8 cellular contexts compared by ENCODE assay signal in genomic region chr5:146751781-146752401, GRCh38.
DNase-seq lines count a peak whose midpoint lies in the region; ATAC-seq and TF ChIP-seq lines count a peak whose summit lies in the region.

No MANE protein-coding gene starts in this region.

- no peaks in the 10 kb centered on the region for H3K79me1 ChIP-seq in trophoblast cell (ENCODE audit: low read length)

- H3K9me3 ChIP-seq in trophoblast cell (ENCODE audit: insufficient read depth, low read depth, low read length) = peaks cover 2% of the 10 kb centered on the region

- H3K23ac ChIP-seq in trophoblast cell (ENCODE audit: low read length) = no peak overlapping the region

- H4K8ac ChIP-seq in trophoblast cell (ENCODE audit: low read depth, low read length) = no peak overlapping the region

- H2BK120ac ChIP-seq in trophoblast cell (ENCODE audit: insufficient read depth, low read length, poor library complexity) = no peak overlapping the region

- H3K18ac ChIP-seq in trophoblast cell (ENCODE audit: low read length) = no peak overlapping the region

- no peaks in the 10 kb centered on the region for H3K79me2 ChIP-seq in trophoblast cell (ENCODE audit: control insufficient read depth, insufficient read depth, low read length, poor library complexity)

- H3K27ac ChIP-seq in brain microvascular endothelial cell (no peak overlapping the region), trophoblast cell (ENCODE audit: low read depth, low read length) (no peak overlapping the region)

- H3K27me3 ChIP-seq in brain microvascular endothelial cell (replicated peaks) (no peaks in the 10 kb centered on the region), trophoblast cell (ENCODE audit: insufficient read depth, low read length) (no peaks in the 10 kb centered on the region)

- peak; percentile 22 for DNase-seq in activated T-cell treated with anti-CD3 and anti-CD28 coated beads for 48 hours (ENCODE audit: low read depth)
- DNase-seq in stimulated activated CD8-positive, alpha-beta memory T cell treated with anti-CD3 and anti-CD28 coated beads, Interleukin-12 subunit alpha, Interleukin-12 subunit beta, amount 100 ng/mL, for 1 hour (ENCODE audit: low read depth) = peak; percentile 33
- DNase-seq in brain microvascular endothelial cell = no peak
- no peak for DNase-seq in left ventricle myocardium superior
- no peak for DNase-seq in trophoblast cell
- no peak for DNase-seq in effector CD8-positive, alpha-beta T cell (lab: John Stamatoyannopoulos, UW)

- H2BK12ac ChIP-seq in trophoblast cell (ENCODE audit: low read length) = no peak overlapping the region

- ATAC-seq in GM19468 (IDR thresholded peaks at IDR 0.05; ENCODE audit: extremely low read depth, unreplicated experiment) = peak; percentile 98
- peak; percentile 99 for ATAC-seq in HG03378 (IDR thresholded peaks at IDR 0.05; ENCODE audit: unreplicated experiment)
- ATAC-seq in left ventricle myocardium superior = no peak

- H3K4me1 ChIP-seq in trophoblast cell (ENCODE audit: control insufficient read depth in 1 of 2, insufficient read depth in 2 of 2, low read length in 2 of 2) = no peaks in the 10 kb centered on the region

- H3K4ac ChIP-seq in trophoblast cell (ENCODE audit: low read depth, low read length) = no peak overlapping the region

- no peak overlapping the region for H3K4me3 ChIP-seq in brain microvascular endothelial cell (ENCODE audit: low read depth, low read length)
- no peak overlapping the region for H3K4me3 ChIP-seq in trophoblast cell (ENCODE audit: low read depth, low read length)

- H2BK5ac ChIP-seq in trophoblast cell (ENCODE audit: low read depth, low read length, poor library complexity) = no peak overlapping the region

- in situ Hi-C loops in brain microvascular endothelial cell (cut with HindIII; ENCODE audit: low pct_ligation_motif_present, low sequenced_read_pairs) = no loop called here

- TF ChIP-seq CTCF in brain microvascular endothelial cell (IDR thresholded peaks at IDR 0.05; ENCODE audit: low read depth, low read length, missing control alignments) = no peak

- H3K14ac ChIP-seq in trophoblast cell (ENCODE audit: low read length) = no peak overlapping the region

- H4K12ac ChIP-seq in trophoblast cell (ENCODE audit: low read depth, low read length) = no peak overlapping the region

- H3K4me2 ChIP-seq in trophoblast cell (ENCODE audit: low read length) = no peak overlapping the region

- WGBS in trophoblast cell (ENCODE audit: extremely low coverage, insufficient coverage, insufficient read length) = no CpG with 5 or more reads among the region's 3 CpGs

- no peak overlapping the region for H2AFZ ChIP-seq in trophoblast cell (ENCODE audit: insufficient read depth, low read length, poor library complexity)

- no peak overlapping the region for H4K91ac ChIP-seq in trophoblast cell (ENCODE audit: low read depth, low read length)

- H2AK5ac ChIP-seq in trophoblast cell (ENCODE audit: low read length) = no peak overlapping the region

- intact Hi-C loops in left ventricle myocardium superior (cut with micrococcal nuclease) = no loop called here

- no peak overlapping the region for H3K9ac ChIP-seq in trophoblast cell (ENCODE audit: low read length)

- H3K36me3 ChIP-seq in brain microvascular endothelial cell (replicated peaks) (no peaks in the 10 kb centered on the region), trophoblast cell (ENCODE audit: control insufficient read depth in 1 of 2, insufficient read depth in 2 of 2, low read length in 2 of 2) (no peaks in the 10 kb centered on the region)

Comparison
In these comparisons a context has a peak if more than half of its experiments do, and no peak if none do; other contexts are left out.
1. DNase-seq: peak in activated T-cell treated with anti-CD3 and anti-CD28 coated beads for 48 hours (single experiment) and stimulated activated CD8-positive, alpha-beta memory T cell treated with anti-CD3 and anti-CD28 coated beads, Interleukin-12 subunit alpha, Interleukin-12 subunit beta, amount 100 ng/mL, for 1 hour (single experiment); none in brain microvascular endothelial cell (single experiment), left ventricle myocardium superior (single experiment), trophoblast cell (0 of 2) and effector CD8-positive, alpha-beta T cell (single experiment).